27 cellular contexts compared by ENCODE assay signal in genomic region chr16:20822451-20823128, GRCh38. TPM values are rescaled to one million over a fixed set of nuclear protein-coding genes. Genes with fewer than 3 reads are reported as not detected.
DNase-seq lines count a peak whose midpoint lies in the region; ATAC-seq and TF ChIP-seq lines count a peak whose summit lies in the region.
"Had no signal": no experiment of that assay in that cellular context is flagged by ENCODE, and none has a peak within 500 bp of the region (broad histone marks: within the 10 kb centered on the region; RNA-seq: fewer than 3 reads in every experiment).

No MANE protein-coding gene starts in this region.

- H3K27ac ChIP-seq in uterus, result no peak overlapping the region
- H3K27ac ChIP-seq in sigmoid colon, result no peak overlapping the region
- H3K27ac ChIP-seq: C4-2B, dorsolateral prefrontal cortex, ovary, right atrium auricular region, thoracic aorta had no signal

- no peaks in the 10 kb centered on the region for H3K27me3 Mint-ChIP-seq in activated naive CD8-positive, alpha-beta T cell treated with anti-CD3 and anti-CD28 coated beads, Interleukin-2, amount 10 ng/mL, durations not matched to agents 7 days and 5 days
- no peaks in the 10 kb centered on the region for H3K27me3 Mint-ChIP-seq in activated naive CD8-positive, alpha-beta T cell treated with anti-CD3 and anti-CD28 coated beads, Interleukin-2, amount 50 U/mL, for 24 hours

- H3K36me3 Mint-ChIP-seq in activated naive CD8-positive, alpha-beta T cell treated with anti-CD3 and anti-CD28 coated beads, Interleukin-2, amount 10 ng/mL, durations not matched to agents 7 days and 5 days, result peaks cover 51% of the 10 kb centered on the region
- H3K36me3 Mint-ChIP-seq in activated naive CD8-positive, alpha-beta T cell treated with anti-CD3 and anti-CD28 coated beads, Interleukin-2, amount 50 U/mL, for 24 hours (ENCODE audit: low read depth), result peaks cover 16% of the 10 kb centered on the region

- no peaks in the 10 kb centered on the region for H3K9me3 Mint-ChIP-seq in activated naive CD8-positive, alpha-beta T cell treated with anti-CD3 and anti-CD28 coated beads, Interleukin-2, amount 10 ng/mL, durations not matched to agents 7 days and 5 days
- H3K9me3 Mint-ChIP-seq in activated naive CD8-positive, alpha-beta T cell treated with anti-CD3 and anti-CD28 coated beads, Interleukin-2, amount 50 U/mL, for 24 hours, result no peaks in the 10 kb centered on the region
- H3K9me3 Mint-ChIP-seq: mesothelial cell of epicardium, nephron had no signal

- H3K4me3 ChIP-seq in uterus (no peak overlapping the region), sigmoid colon (no peak overlapping the region)
- H3K4me3 ChIP-seq: dorsolateral prefrontal cortex, ovary, right atrium auricular region, thoracic aorta had no signal

- WGBS in sigmoid colon, 2 donors, result 51 to 86% methylated on average over 2 of the region's 2 CpGs

- TF ChIP-seq CTCF in uterus (IDR thresholded peaks at IDR 0.05) (no peak), sigmoid colon (IDR thresholded peaks at IDR 0.05) (no peak)

- intact Hi-C loops in uterus (cut with DNase I; ENCODE audit: low total_unique reads), result no loop called here
- intact Hi-C loops in sigmoid colon (cut with DNase I), result no loop called here

- H3K27ac Mint-ChIP-seq in activated naive CD8-positive, alpha-beta T cell treated with anti-CD3 and anti-CD28 coated beads, Interleukin-2, amount 10 ng/mL, durations not matched to agents 7 days and 5 days, result peak overlapping the region; percentile 72
- H3K27ac Mint-ChIP-seq in activated naive CD8-positive, alpha-beta T cell treated with anti-CD3 and anti-CD28 coated beads, Interleukin-2, amount 50 U/mL, for 24 hours, result no peak overlapping the region
- H3K27ac Mint-ChIP-seq: mesothelial cell of epicardium, nephron had no signal

- TF ChIP-seq POLR2A in uterus (IDR thresholded peaks at IDR 0.05) (no peak), sigmoid colon (IDR thresholded peaks at IDR 0.05) (no peak)

- POLR2A ChIA-PET in activated naive CD8-positive, alpha-beta T cell treated with anti-CD3 and anti-CD28 coated beads, Interleukin-2, amount 10 ng/mL, durations not matched to agents 7 days and 5 days (lab: Charles Lee), result no interaction called here

- no peak for DNase-seq in activated naive CD8-positive, alpha-beta T cell treated with anti-CD3 and anti-CD28 coated beads, Interleukin-2, amount 10 ng/mL, durations not matched to agents 7 days and 5 days
- DNase-seq in activated naive CD8-positive, alpha-beta T cell treated with anti-CD3 and anti-CD28 coated beads, Interleukin-2, amount 50 U/mL, for 24 hours, result no peak
- peak; percentile 17 to 46 for DNase-seq in Kasumi-1 (lab: John Stamatoyannopoulos, UW)
- peak; percentile 62 for DNase-seq in OCI-M1 (lab: John Stamatoyannopoulos, UW)
- peak; percentile 16 for DNase-seq in putamen (ENCODE audit: low spot score)
- DNase-seq in uterus, result no peak
- no peak for DNase-seq in sigmoid colon
- DNase-seq in stimulated activated CD4-positive, alpha-beta T cell treated with anti-CD3 and anti-CD28 coated beads, Interleukin-1b, Interleukin-23, amount 100 ng/mL, for 48 hours, result no peak
- DNase-seq: activated CD4-positive, alpha-beta T cell treated with anti-CD3 and anti-CD28 coated beads, Interleukin-2, amount 50 U/mL, for 1 hour; activated effector memory CD4-positive, alpha-beta T cell treated with anti-CD3 and anti-CD28 coated beads, Interleukin-2, amount 50 U/mL, for 16 hours; activated T-cell treated with anti-CD3 and anti-CD28 coated beads for 4 hours; cerebellar nuclear complex; dorsolateral prefrontal cortex; islet precursor cell; left ventricle myocardium superior; NCI-H1694 treated with DMSO at 0.1 percent for 48 hours; NCI-H2171 treated with DMSO at 0.1 percent for 48 hours; NCI-H526; ovary; stimulated activated CD4-positive, alpha-beta T cell treated with anti-CD3 and anti-CD28 coated beads, Interleukin-4, amount 100 ng/mL, for 24 hours; stimulated activated naive CD4-positive, alpha-beta T cell had no signal

- H3K36me3 ChIP-seq in uterus (no peaks in the 10 kb centered on the region), sigmoid colon (peaks cover 0 to 20% (median 0%) of the 10 kb centered on the region in 4 donors)
- H3K36me3 ChIP-seq: ovary, right atrium auricular region, thoracic aorta had no signal

- peak overlapping the region; percentile 62 for H3K4me3 Mint-ChIP-seq in activated naive CD8-positive, alpha-beta T cell treated with anti-CD3 and anti-CD28 coated beads, Interleukin-2, amount 10 ng/mL, durations not matched to agents 7 days and 5 days
- no peak overlapping the region for H3K4me3 Mint-ChIP-seq in activated naive CD8-positive, alpha-beta T cell treated with anti-CD3 and anti-CD28 coated beads, Interleukin-2, amount 50 U/mL, for 24 hours
- H3K4me3 Mint-ChIP-seq: mesothelial cell of epicardium, nephron had no signal

- H3K4me1 Mint-ChIP-seq in activated naive CD8-positive, alpha-beta T cell treated with anti-CD3 and anti-CD28 coated beads, Interleukin-2, amount 10 ng/mL, durations not matched to agents 7 days and 5 days, result peaks cover 10% of the 10 kb centered on the region
- H3K4me1 Mint-ChIP-seq in activated naive CD8-positive, alpha-beta T cell treated with anti-CD3 and anti-CD28 coated beads, Interleukin-2, amount 50 U/mL, for 24 hours, result peaks cover 7% of the 10 kb centered on the region
- H3K4me1 Mint-ChIP-seq: mesothelial cell of epicardium, nephron had no signal

- H3K4me1 ChIP-seq in uterus (no peaks in the 10 kb centered on the region), sigmoid colon (no peaks in the 10 kb centered on the region)

- TF ChIP-seq EP300 in sigmoid colon (IDR thresholded peaks at IDR 0.05), result no peak

- H3K9me3 ChIP-seq in uterus, result no peaks in the 10 kb centered on the region
- H3K9me3 ChIP-seq in sigmoid colon, result no peaks in the 10 kb centered on the region
- H3K9me3 ChIP-seq: ovary, right atrium auricular region, thoracic aorta had no signal

- H3K27me3 ChIP-seq in uterus, result no peaks in the 10 kb centered on the region
- no peaks in the 10 kb centered on the region for H3K27me3 ChIP-seq in sigmoid colon
- H3K27me3 ChIP-seq: dorsolateral prefrontal cortex, ovary, right atrium auricular region had no signal

- peak; percentile 54 for ATAC-seq in activated naive CD8-positive, alpha-beta T cell treated with anti-CD3 and anti-CD28 coated beads, Interleukin-2, amount 10 ng/mL, durations not matched to agents 7 days and 5 days (ENCODE audit: low read depth)
- no peak for ATAC-seq in activated naive CD8-positive, alpha-beta T cell treated with anti-CD3 and anti-CD28 coated beads, Interleukin-2, amount 50 U/mL, for 24 hours
- ATAC-seq: HCT116, left ventricle myocardium superior had no signal

RNA-seq across cellular contexts. Expression of gene REXO5, which starts 16.3 kb away (rescaled TPM):
- total RNA-seq in activated naive CD8-positive, alpha-beta T cell treated with anti-CD3 and anti-CD28 coated beads, Interleukin-2, amount 10 ng/mL, durations not matched to agents 7 days and 5 days, result 10 to 100 TPM; 12.4 to 13.7 TPM
- total RNA-seq in uterus (10 to 100 TPM in 1 of 4 donors, 1 to 10 TPM in 1, under 1 TPM in 1, not detected in 1; 0.88 to 16.6 (median 6.2) TPM), sigmoid colon (1 to 10 TPM; 1.8 to 7.5 (median 3.0) TPM)
- polyA plus RNA-seq in sigmoid colon, result 1 to 10 TPM; 1.2 to 2.9 (median 1.2) TPM

RNA-seq across cellular contexts. Expression of gene ERI2, which starts 16.3 kb away (rescaled TPM):
- total RNA-seq in activated naive CD8-positive, alpha-beta T cell treated with anti-CD3 and anti-CD28 coated beads, Interleukin-2, amount 10 ng/mL, durations not matched to agents 7 days and 5 days, result 10 to 100 TPM; 14.1 to 16.6 TPM
- 10 to 100 TPM in 1 of 4 donors, 1 to 10 TPM in 2, under 1 TPM in 1; 0.88 to 37.3 (median 5.0) TPM for total RNA-seq in uterus
- total RNA-seq in sigmoid colon, result 10 to 100 TPM in 3 of 4 donors, 1 to 10 TPM in 1; 7.2 to 19.3 (median 16.6) TPM
- polyA plus RNA-seq in sigmoid colon, result 10 to 100 TPM in 2 of 3 donors, 1 to 10 TPM in 1; 8.4 to 24.3 (median 12.8) TPM

RNA-seq across cellular contexts. Expression of gene ACSM3, which starts 58.8 kb away (rescaled TPM):
- total RNA-seq in activated naive CD8-positive, alpha-beta T cell treated with anti-CD3 and anti-CD28 coated beads, Interleukin-2, amount 10 ng/mL, durations not matched to agents 7 days and 5 days, result 1 to 10 TPM; 9.0 to 9.7 TPM
- total RNA-seq in uterus, result 100 to 1,000 TPM in 2 of 4 donors, 10 to 100 TPM in 2; 18.7 to 365 (median 175) TPM
- 10 to 100 TPM; 12.5 to 22.7 (median 15.6) TPM for total RNA-seq in sigmoid colon
- polyA plus RNA-seq in sigmoid colon, result 10 to 100 TPM; 14.1 to 25.7 (median 16.2) TPM

Comparison
In these comparisons a context has a peak if more than half of its experiments do, and no peak if none do; other contexts are left out.
1. DNase-seq: peak in Kasumi-1 (2 of 2), OCI-M1 (single experiment) and putamen (single experiment); none in activated naive CD8-positive, alpha-beta T cell treated with anti-CD3 and anti-CD28 coated beads, Interleukin-2, amount 10 ng/mL, durations not matched to agents 7 days and 5 days (single experiment), activated naive CD8-positive, alpha-beta T cell treated with anti-CD3 and anti-CD28 coated beads, Interleukin-2, amount 50 U/mL, for 24 hours (single experiment), uterus (0 of 2), sigmoid colon (single experiment) and stimulated activated CD4-positive, alpha-beta T cell treated with anti-CD3 and anti-CD28 coated beads, Interleukin-1b, Interleukin-23, amount 100 ng/mL, for 48 hours (single experiment).